ENCODE assay signal across 1 cellular context in the genomic region with DNA sequence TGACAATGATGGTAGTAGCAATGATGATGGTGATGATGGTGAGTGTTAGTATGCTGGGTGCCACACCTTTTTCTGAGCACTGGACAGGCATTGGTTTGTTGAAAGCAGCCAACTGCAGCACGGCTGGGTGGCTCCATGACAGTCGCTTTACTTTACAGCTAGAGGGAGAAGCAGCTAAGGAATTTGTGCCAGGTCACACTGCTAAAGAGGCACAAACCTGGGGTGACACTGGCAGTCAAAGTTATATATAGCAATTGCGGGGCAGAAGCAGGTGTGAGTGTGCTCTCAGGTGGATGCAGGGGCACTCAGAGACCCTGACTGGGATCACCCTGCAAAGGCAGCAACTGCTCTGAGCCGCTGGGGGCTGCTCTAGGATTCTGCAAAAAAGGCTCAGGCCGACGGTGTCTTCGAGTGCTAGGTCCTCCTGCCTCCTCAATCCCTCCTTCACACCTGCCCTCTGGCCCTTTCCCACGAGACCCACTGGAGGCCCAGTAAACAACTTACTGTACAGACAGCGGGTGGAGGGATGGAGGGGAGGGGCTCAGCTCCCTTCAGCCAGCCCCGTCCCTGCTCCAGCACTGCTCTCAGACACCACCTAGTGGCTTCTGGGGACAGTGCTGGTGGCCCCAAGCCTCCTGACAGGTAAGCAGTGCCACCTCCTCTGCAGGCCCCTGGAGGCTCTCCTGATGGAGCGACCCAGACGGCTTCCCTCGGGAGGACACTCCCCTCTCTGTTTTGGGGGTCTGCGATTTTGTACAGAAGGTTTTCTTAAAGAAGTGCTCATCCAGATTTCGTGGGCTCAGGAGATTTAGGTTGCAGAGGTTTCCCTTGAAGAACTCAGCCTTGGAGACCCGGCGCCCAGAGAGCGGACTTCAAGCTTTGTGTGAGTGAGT.
TF ChIP-seq lines count a peak whose summit lies in the region.

No MANE protein-coding gene starts in this region.

TF ChIP-seq in HepG2, 621 proteins besides CTCF, POLR2A, EP300 and RAD21 (continued from another document and continues in another):
- TF ChIP-seq, protein P1, sequence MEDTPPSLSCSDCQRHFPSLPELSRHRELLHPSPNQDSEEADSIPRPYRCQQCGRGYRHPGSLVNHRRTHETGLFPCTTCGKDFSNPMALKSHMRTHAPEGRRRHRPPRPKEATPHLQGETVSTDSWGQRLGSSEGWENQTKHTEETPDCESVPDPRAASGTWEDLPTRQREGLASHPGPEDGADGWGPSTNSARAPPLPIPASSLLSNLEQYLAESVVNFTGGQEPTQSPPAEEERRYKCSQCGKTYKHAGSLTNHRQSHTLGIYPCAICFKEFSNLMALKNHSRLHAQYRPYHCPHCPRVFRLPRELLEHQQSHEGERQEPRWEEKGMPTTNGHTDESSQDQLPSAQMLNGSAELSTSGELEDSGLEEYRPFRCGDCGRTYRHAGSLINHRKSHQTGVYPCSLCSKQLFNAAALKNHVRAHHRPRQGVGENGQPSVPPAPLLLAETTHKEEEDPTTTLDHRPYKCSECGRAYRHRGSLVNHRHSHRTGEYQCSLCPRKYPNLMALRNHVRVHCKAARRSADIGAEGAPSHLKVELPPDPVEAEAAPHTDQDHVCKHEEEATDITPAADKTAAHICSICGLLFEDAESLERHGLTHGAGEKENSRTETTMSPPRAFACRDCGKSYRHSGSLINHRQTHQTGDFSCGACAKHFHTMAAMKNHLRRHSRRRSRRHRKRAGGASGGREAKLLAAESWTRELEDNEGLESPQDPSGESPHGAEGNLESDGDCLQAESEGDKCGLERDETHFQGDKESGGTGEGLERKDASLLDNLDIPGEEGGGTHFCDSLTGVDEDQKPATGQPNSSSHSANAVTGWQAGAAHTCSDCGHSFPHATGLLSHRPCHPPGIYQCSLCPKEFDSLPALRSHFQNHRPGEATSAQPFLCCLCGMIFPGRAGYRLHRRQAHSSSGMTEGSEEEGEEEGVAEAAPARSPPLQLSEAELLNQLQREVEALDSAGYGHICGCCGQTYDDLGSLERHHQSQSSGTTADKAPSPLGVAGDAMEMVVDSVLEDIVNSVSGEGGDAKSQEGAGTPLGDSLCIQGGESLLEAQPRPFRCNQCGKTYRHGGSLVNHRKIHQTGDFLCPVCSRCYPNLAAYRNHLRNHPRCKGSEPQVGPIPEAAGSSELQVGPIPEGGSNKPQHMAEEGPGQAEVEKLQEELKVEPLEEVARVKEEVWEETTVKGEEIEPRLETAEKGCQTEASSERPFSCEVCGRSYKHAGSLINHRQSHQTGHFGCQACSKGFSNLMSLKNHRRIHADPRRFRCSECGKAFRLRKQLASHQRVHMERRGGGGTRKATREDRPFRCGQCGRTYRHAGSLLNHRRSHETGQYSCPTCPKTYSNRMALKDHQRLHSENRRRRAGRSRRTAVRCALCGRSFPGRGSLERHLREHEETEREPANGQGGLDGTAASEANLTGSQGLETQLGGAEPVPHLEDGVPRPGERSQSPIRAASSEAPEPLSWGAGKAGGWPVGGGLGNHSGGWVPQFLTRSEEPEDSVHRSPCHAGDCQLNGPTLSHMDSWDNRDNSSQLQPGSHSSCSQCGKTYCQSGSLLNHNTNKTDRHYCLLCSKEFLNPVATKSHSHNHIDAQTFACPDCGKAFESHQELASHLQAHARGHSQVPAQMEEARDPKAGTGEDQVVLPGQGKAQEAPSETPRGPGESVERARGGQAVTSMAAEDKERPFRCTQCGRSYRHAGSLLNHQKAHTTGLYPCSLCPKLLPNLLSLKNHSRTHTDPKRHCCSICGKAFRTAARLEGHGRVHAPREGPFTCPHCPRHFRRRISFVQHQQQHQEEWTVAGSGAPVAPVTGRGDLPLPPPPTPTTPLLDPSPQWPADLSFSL (CRISPR knock-in tag; IDR thresholded peaks at IDR 0.05): no peak
- no peak for TF ChIP-seq ZSCAN31 (CRISPR knock-in tag; IDR thresholded peaks at IDR 0.05; ENCODE audit: low read depth)
- no peak for TF ChIP-seq RORA (CRISPR knock-in tag; IDR thresholded peaks at IDR 0.05)
- peak; percentile 78 for TF ChIP-seq FOXA3 (CRISPR knock-in tag; IDR thresholded peaks at IDR 0.05)
- peak; percentile 99 for TF ChIP-seq XRCC5 (optimal IDR thresholded peaks at IDR 0.05; ENCODE audit: low read length)
- no peak for TF ChIP-seq ZBTB1 (CRISPR knock-in tag; IDR thresholded peaks at IDR 0.05; ENCODE audit: borderline replicate concordance)
- TF ChIP-seq, protein P2, sequence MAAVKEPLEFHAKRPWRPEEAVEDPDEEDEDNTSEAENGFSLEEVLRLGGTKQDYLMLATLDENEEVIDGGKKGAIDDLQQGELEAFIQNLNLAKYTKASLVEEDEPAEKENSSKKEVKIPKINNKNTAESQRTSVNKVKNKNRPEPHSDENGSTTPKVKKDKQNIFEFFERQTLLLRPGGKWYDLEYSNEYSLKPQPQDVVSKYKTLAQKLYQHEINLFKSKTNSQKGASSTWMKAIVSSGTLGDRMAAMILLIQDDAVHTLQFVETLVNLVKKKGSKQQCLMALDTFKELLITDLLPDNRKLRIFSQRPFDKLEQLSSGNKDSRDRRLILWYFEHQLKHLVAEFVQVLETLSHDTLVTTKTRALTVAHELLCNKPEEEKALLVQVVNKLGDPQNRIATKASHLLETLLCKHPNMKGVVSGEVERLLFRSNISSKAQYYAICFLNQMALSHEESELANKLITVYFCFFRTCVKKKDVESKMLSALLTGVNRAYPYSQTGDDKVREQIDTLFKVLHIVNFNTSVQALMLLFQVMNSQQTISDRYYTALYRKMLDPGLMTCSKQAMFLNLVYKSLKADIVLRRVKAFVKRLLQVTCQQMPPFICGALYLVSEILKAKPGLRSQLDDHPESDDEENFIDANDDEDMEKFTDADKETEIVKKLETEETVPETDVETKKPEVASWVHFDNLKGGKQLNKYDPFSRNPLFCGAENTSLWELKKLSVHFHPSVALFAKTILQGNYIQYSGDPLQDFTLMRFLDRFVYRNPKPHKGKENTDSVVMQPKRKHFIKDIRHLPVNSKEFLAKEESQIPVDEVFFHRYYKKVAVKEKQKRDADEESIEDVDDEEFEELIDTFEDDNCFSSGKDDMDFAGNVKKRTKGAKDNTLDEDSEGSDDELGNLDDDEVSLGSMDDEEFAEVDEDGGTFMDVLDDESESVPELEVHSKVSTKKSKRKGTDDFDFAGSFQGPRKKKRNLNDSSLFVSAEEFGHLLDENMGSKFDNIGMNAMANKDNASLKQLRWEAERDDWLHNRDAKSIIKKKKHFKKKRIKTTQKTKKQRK (IDR thresholded peaks at IDR 0.05; ENCODE audit: low read length): no peak
- TF ChIP-seq ZSCAN25 (CRISPR knock-in tag; IDR thresholded peaks at IDR 0.05): peak; percentile 98
- TF ChIP-seq, protein P3, sequence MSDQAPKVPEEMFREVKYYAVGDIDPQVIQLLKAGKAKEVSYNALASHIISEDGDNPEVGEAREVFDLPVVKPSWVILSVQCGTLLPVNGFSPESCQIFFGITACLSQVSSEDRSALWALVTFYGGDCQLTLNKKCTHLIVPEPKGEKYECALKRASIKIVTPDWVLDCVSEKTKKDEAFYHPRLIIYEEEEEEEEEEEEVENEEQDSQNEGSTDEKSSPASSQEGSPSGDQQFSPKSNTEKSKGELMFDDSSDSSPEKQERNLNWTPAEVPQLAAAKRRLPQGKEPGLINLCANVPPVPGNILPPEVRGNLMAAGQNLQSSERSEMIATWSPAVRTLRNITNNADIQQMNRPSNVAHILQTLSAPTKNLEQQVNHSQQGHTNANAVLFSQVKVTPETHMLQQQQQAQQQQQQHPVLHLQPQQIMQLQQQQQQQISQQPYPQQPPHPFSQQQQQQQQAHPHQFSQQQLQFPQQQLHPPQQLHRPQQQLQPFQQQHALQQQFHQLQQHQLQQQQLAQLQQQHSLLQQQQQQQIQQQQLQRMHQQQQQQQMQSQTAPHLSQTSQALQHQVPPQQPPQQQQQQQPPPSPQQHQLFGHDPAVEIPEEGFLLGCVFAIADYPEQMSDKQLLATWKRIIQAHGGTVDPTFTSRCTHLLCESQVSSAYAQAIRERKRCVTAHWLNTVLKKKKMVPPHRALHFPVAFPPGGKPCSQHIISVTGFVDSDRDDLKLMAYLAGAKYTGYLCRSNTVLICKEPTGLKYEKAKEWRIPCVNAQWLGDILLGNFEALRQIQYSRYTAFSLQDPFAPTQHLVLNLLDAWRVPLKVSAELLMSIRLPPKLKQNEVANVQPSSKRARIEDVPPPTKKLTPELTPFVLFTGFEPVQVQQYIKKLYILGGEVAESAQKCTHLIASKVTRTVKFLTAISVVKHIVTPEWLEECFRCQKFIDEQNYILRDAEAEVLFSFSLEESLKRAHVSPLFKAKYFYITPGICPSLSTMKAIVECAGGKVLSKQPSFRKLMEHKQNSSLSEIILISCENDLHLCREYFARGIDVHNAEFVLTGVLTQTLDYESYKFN (CRISPR knock-in tag; conservative IDR thresholded peaks at IDR 0.05): peak; percentile 42
- TF ChIP-seq, protein P4, sequence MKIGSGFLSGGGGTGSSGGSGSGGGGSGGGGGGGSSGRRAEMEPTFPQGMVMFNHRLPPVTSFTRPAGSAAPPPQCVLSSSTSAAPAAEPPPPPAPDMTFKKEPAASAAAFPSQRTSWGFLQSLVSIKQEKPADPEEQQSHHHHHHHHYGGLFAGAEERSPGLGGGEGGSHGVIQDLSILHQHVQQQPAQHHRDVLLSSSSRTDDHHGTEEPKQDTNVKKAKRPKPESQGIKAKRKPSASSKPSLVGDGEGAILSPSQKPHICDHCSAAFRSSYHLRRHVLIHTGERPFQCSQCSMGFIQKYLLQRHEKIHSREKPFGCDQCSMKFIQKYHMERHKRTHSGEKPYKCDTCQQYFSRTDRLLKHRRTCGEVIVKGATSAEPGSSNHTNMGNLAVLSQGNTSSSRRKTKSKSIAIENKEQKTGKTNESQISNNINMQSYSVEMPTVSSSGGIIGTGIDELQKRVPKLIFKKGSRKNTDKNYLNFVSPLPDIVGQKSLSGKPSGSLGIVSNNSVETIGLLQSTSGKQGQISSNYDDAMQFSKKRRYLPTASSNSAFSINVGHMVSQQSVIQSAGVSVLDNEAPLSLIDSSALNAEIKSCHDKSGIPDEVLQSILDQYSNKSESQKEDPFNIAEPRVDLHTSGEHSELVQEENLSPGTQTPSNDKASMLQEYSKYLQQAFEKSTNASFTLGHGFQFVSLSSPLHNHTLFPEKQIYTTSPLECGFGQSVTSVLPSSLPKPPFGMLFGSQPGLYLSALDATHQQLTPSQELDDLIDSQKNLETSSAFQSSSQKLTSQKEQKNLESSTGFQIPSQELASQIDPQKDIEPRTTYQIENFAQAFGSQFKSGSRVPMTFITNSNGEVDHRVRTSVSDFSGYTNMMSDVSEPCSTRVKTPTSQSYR (CRISPR knock-in tag; IDR thresholded peaks at IDR 0.05; ENCODE audit: borderline replicate concordance): peak; percentile 34; the same call in 1 of the 2 replicates
- TF ChIP-seq RAD51 (IDR thresholded peaks at IDR 0.05; ENCODE audit: borderline replicate concordance): no peak
- TF ChIP-seq MYNN (CRISPR knock-in tag; IDR thresholded peaks at IDR 0.05; ENCODE audit: low read depth): no peak; the same call in 1 of the 2 replicates
- no peak for TF ChIP-seq ZNF577 (CRISPR knock-in tag; IDR thresholded peaks at IDR 0.05; ENCODE audit: borderline replicate concordance, low read depth)
- TF ChIP-seq, protein P5, sequence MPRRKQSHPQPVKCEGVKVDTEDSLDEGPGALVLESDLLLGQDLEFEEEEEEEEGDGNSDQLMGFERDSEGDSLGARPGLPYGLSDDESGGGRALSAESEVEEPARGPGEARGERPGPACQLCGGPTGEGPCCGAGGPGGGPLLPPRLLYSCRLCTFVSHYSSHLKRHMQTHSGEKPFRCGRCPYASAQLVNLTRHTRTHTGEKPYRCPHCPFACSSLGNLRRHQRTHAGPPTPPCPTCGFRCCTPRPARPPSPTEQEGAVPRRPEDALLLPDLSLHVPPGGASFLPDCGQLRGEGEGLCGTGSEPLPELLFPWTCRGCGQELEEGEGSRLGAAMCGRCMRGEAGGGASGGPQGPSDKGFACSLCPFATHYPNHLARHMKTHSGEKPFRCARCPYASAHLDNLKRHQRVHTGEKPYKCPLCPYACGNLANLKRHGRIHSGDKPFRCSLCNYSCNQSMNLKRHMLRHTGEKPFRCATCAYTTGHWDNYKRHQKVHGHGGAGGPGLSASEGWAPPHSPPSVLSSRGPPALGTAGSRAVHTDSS (CRISPR knock-in tag; conservative IDR thresholded peaks at IDR 0.05): peak; percentile 11; the same call in 1 of the 2 replicates
- no peak for TF ChIP-seq ADNP (CRISPR knock-in tag; IDR thresholded peaks at IDR 0.05)
- TF ChIP-seq ZNF382 (CRISPR knock-in tag; IDR thresholded peaks at IDR 0.05; ENCODE audit: borderline replicate concordance): no peak
- peak; percentile 66; the same call in 1 of the 2 replicates for TF ChIP-seq FOXC1 (CRISPR knock-in tag; IDR thresholded peaks at IDR 0.05; ENCODE audit: borderline replicate concordance)
- no peak for TF ChIP-seq ZNF850 (CRISPR knock-in tag; conservative IDR thresholded peaks at IDR 0.05)
- peak; percentile 51; the same call in 1 of the 2 replicates for TF ChIP-seq MIER2 (CRISPR knock-in tag; IDR thresholded peaks at IDR 0.05)
- TF ChIP-seq TGIF2 (CRISPR knock-in tag; IDR thresholded peaks at IDR 0.05): peak; percentile 61; the same call in 1 of the 2 replicates
- TF ChIP-seq SP1 (IDR thresholded peaks at IDR 0.05): no peak
- peak; percentile 53 for TF ChIP-seq SP1 (CRISPR knock-in tag; IDR thresholded peaks at IDR 0.05)
- TF ChIP-seq HNF4A (CRISPR knock-in tag; IDR thresholded peaks at IDR 0.05): peak; percentile 48; the same call in 1 of the 2 replicates
- TF ChIP-seq KDM3A (CRISPR knock-in tag; IDR thresholded peaks at IDR 0.05; ENCODE audit: low read depth): peak; percentile 95
- TF ChIP-seq SPEN (CRISPR knock-in tag; IDR thresholded peaks at IDR 0.05; ENCODE audit: low read depth): peak; percentile 57; the same call in 1 of the 2 replicates
- no peak for TF ChIP-seq HOXA9 (CRISPR knock-in tag; IDR thresholded peaks at IDR 0.05; ENCODE audit: borderline replicate concordance)
- TF ChIP-seq ELF3 (CRISPR knock-in tag; IDR thresholded peaks at IDR 0.05): peak; percentile 73; the same call in 1 of the 2 replicates
- TF ChIP-seq KAT8 (CRISPR knock-in tag; IDR thresholded peaks at IDR 0.05): peak; percentile 81
- TF ChIP-seq ZBTB38 (CRISPR knock-in tag; IDR thresholded peaks at IDR 0.05): peak; percentile 74; the same call in 1 of the 2 replicates
- TF ChIP-seq, protein P6, sequence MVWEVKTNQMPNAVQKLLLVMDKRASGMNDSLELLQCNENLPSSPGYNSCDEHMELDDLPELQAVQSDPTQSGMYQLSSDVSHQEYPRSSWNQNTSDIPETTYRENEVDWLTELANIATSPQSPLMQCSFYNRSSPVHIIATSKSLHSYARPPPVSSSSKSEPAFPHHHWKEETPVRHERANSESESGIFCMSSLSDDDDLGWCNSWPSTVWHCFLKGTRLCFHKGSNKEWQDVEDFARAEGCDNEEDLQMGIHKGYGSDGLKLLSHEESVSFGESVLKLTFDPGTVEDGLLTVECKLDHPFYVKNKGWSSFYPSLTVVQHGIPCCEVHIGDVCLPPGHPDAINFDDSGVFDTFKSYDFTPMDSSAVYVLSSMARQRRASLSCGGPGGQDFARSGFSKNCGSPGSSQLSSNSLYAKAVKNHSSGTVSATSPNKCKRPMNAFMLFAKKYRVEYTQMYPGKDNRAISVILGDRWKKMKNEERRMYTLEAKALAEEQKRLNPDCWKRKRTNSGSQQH (CRISPR knock-in tag; IDR thresholded peaks at IDR 0.05; ENCODE audit: low read depth): peak; percentile 92; the same call in 1 of the 2 replicates
- TF ChIP-seq, protein P7, sequence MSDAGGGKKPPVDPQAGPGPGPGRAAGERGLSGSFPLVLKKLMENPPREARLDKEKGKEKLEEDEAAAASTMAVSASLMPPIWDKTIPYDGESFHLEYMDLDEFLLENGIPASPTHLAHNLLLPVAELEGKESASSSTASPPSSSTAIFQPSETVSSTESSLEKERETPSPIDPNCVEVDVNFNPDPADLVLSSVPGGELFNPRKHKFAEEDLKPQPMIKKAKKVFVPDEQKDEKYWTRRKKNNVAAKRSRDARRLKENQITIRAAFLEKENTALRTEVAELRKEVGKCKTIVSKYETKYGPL (CRISPR knock-in tag; IDR thresholded peaks at IDR 0.05): no peak
- TF ChIP-seq SMARCC2 (IDR thresholded peaks at IDR 0.05): no peak
- no peak for TF ChIP-seq NCOR1 (IDR thresholded peaks at IDR 0.05; ENCODE audit: borderline replicate concordance, low read length)
